ENCODE assay signal across 20 cellular contexts in genomic region chr17:78450696-78451344, GRCh38.
A peak's percentile ranks its signal among the peaks of the same experiment; 100 is the strongest.
DNase-seq lines count a peak whose midpoint lies in the region; ATAC-seq and TF ChIP-seq lines count a peak whose summit lies in the region.
"Had no signal": no experiment of that assay in that cellular context is flagged by ENCODE, and none has a peak within 500 bp of the region (broad histone marks: within the 10 kb centered on the region; RNA-seq: fewer than 3 reads in every experiment).

No MANE protein-coding gene starts in this region.

- no peaks in the 10 kb centered on the region for H3K36me3 ChIP-seq in SK-N-SH (replicated peaks in 1 of 2; ENCODE audit: control insufficient read depth in 1 of 2, insufficient read depth in 2 of 2, low read length in 1 of 2)
- H3K36me3 ChIP-seq: SJSA1 had no signal

- TF ChIP-seq CTCF in SK-N-SH (IDR thresholded peaks at IDR 0.05) = no peak

- WGBS in SK-N-SH (ENCODE audit: low lambda C conversion rate) = 64% methylated on average over 16 of the region's 20 CpGs

- no peak for TF ChIP-seq EP300 in SK-N-SH (IDR thresholded peaks at IDR 0.05; ENCODE audit: borderline replicate concordance in 1 of 2, low read depth in 1 of 2, low read length in 1 of 2)

- H3K9me3 Mint-ChIP-seq in stimulated activated naive B cell treated with anti-CD40 and anti-IgM and Interleukin-4, amounts not matched to agents 10 μg/mL and 1 μg/mL and 100 μg/mL, for 72 hours = no peaks in the 10 kb centered on the region
- H3K9me3 Mint-ChIP-seq: activated CD4-positive, alpha-beta memory T cell treated with anti-CD3 and anti-CD28 coated beads, Interleukin-2, amount 10 ng/mL, durations not matched to agents 7 days and 5 days; activated T-helper 1 cell treated with anti-CD3 and anti-CD28 coated beads, Interleukin-12 subunit alpha, Interleukin-12 subunit beta, Interleukin-2, Interleukin-4 antibody, amounts not matched to agents 30 ng/mL and 10 ng/mL and 1 ng/mL, durations not matched to agents 14 hours and 24 hours and 36 hours; HFFc6; mesothelial cell of epicardium; stimulated activated naive CD8-positive, alpha-beta T cell treated with anti-CD3 and anti-CD28 coated beads, Interleukin-15, Interleukin-2, amounts not matched to agents 100 ng/mL and 50 ng/mL, for 24 hours had no signal

- no peaks in the 10 kb centered on the region for H3K9me3 ChIP-seq in SK-N-SH

- H3K9me2 ChIP-seq in SK-N-SH = no peaks in the 10 kb centered on the region

- peaks cover 11 to 12% of the 10 kb centered on the region in 2 donors for H3K4me1 Mint-ChIP-seq in stimulated activated naive B cell treated with anti-CD40 and anti-IgM and Interleukin-4, amounts not matched to agents 10 μg/mL and 1 μg/mL and 100 μg/mL, for 72 hours
- H3K4me1 Mint-ChIP-seq: activated CD4-positive, alpha-beta memory T cell treated with anti-CD3 and anti-CD28 coated beads, Interleukin-2, amount 10 ng/mL, durations not matched to agents 7 days and 5 days; mesothelial cell of epicardium had no signal

- DNase-seq in NCI-H345 (lab: John Stamatoyannopoulos, UW) = peak; percentile 41
- no peak for DNase-seq in NCI-H345 treated with DMSO at 0.1 percent for 48 hours (lab: John Stamatoyannopoulos, UW; ENCODE audit: unreplicated experiment)
- DNase-seq in NCI-H1694 treated with DMSO at 0.1 percent for 48 hours (lab: John Stamatoyannopoulos, UW) = peak; percentile 43
- DNase-seq in cerebellar cortex (ENCODE audit: low spot score) = peak; percentile 73
- DNase-seq in stimulated activated naive B cell treated with anti-CD40 and anti-IgM and Interleukin-4, amounts not matched to agents 10 μg/mL and 1 μg/mL and 100 μg/mL, for 72 hours = no peak
- DNase-seq in SK-N-SH = no peak
- no peak for DNase-seq in Ammon's horn (ENCODE audit: low spot score)
- DNase-seq: ACHN; activated CD4-positive, alpha-beta memory T cell treated with anti-CD3 and anti-CD28 coated beads, Interleukin-2, amount 10 ng/mL, durations not matched to agents 7 days and 5 days; amygdala; Calu3; HFFc6; NCI-H526 treated with DMSO at 0.1 percent for 48 hours; small intestine had no signal

- CTCF ChIA-PET in SK-N-SH (lab: Yijun Ruan, JAX) = interaction anchor here (2.2 kb wide), 1 partner anchor 29 kb away, joined by 9 read pairs; no protein-coding TSS in a partner anchor

- no peaks in the 10 kb centered on the region; a peak in 1 of 4 replicates for H3K4me1 ChIP-seq in SK-N-SH (ENCODE audit: control insufficient read depth in 1 of 2, insufficient read depth in 2 of 2, low read depth in 1 of 2, low read length in 1 of 2)
- H3K4me1 ChIP-seq: SJSA1 had no signal

- H3K36me3 Mint-ChIP-seq in stimulated activated naive B cell treated with anti-CD40 and anti-IgM and Interleukin-4, amounts not matched to agents 10 μg/mL and 1 μg/mL and 100 μg/mL, for 72 hours = no peaks in the 10 kb centered on the region
- H3K36me3 Mint-ChIP-seq: mesothelial cell of epicardium had no signal

- no peaks in the 10 kb centered on the region for H3F3A ChIP-seq in SK-N-SH (replicated peaks; ENCODE audit: insufficient read depth)

- no peak overlapping the region for H3K4me3 ChIP-seq in SK-N-SH (ENCODE audit: low read depth in 2 of 2, low read length in 1 of 2)
- H3K4me3 ChIP-seq: SJSA1 had no signal

- POLR2A ChIA-PET in SK-N-SH (lab: Yijun Ruan, JAX) = no interaction called here

- no peak overlapping the region for H3K4me3 Mint-ChIP-seq in stimulated activated naive B cell treated with anti-CD40 and anti-IgM and Interleukin-4, amounts not matched to agents 10 μg/mL and 1 μg/mL and 100 μg/mL, for 72 hours
- H3K4me3 Mint-ChIP-seq: activated CD4-positive, alpha-beta memory T cell treated with anti-CD3 and anti-CD28 coated beads, Interleukin-2, amount 10 ng/mL, durations not matched to agents 7 days and 5 days; activated T-helper 1 cell treated with anti-CD3 and anti-CD28 coated beads, Interleukin-12 subunit alpha, Interleukin-12 subunit beta, Interleukin-2, Interleukin-4 antibody, amounts not matched to agents 30 ng/mL and 10 ng/mL and 1 ng/mL, durations not matched to agents 14 hours and 24 hours and 36 hours; HFFc6; mesothelial cell of epicardium; stimulated activated naive CD8-positive, alpha-beta T cell treated with anti-CD3 and anti-CD28 coated beads, Interleukin-15, Interleukin-2, amounts not matched to agents 100 ng/mL and 50 ng/mL, for 24 hours had no signal

- no peak overlapping the region for H3K27ac ChIP-seq in SK-N-SH (ENCODE audit: low read depth in 2 of 2, low read length in 1 of 2)
- H3K27ac ChIP-seq: epithelial cell of prostate, SJSA1 had no signal

- H3K9ac ChIP-seq in SK-N-SH = no peak overlapping the region

- TF ChIP-seq RAD21 in SK-N-SH (IDR thresholded peaks at IDR 0.05; ENCODE audit: low read length) = no peak

- ATAC-seq in stimulated activated naive B cell treated with anti-CD40 and anti-IgM and Interleukin-4, amounts not matched to agents 10 μg/mL and 1 μg/mL and 100 μg/mL, for 72 hours (replicated peaks) = no peak
- ATAC-seq in GM18519 (IDR thresholded peaks at IDR 0.05; ENCODE audit: low FRiP score, unreplicated experiment) = no peak

- H2AFZ ChIP-seq in SK-N-SH (ENCODE audit: low read depth) = no peak overlapping the region

- peak overlapping the region; percentile 63 for H3K27ac Mint-ChIP-seq in stimulated activated naive B cell treated with anti-CD40 and anti-IgM and Interleukin-4, amounts not matched to agents 10 μg/mL and 1 μg/mL and 100 μg/mL, for 72 hours
- H3K27ac Mint-ChIP-seq: activated CD4-positive, alpha-beta memory T cell treated with anti-CD3 and anti-CD28 coated beads, Interleukin-2, amount 10 ng/mL, durations not matched to agents 7 days and 5 days; activated T-helper 1 cell treated with anti-CD3 and anti-CD28 coated beads, Interleukin-12 subunit alpha, Interleukin-12 subunit beta, Interleukin-2, Interleukin-4 antibody, amounts not matched to agents 30 ng/mL and 10 ng/mL and 1 ng/mL, durations not matched to agents 14 hours and 24 hours and 36 hours; HFFc6; mesothelial cell of epicardium; stimulated activated naive CD8-positive, alpha-beta T cell treated with anti-CD3 and anti-CD28 coated beads, Interleukin-15, Interleukin-2, amounts not matched to agents 100 ng/mL and 50 ng/mL, for 24 hours had no signal

- H4K20me1 ChIP-seq in SK-N-SH (ENCODE audit: insufficient read depth) = no peaks in the 10 kb centered on the region

- no peak overlapping the region for H3K4me2 ChIP-seq in SK-N-SH

- H3K27me3 Mint-ChIP-seq in stimulated activated naive B cell treated with anti-CD40 and anti-IgM and Interleukin-4, amounts not matched to agents 10 μg/mL and 1 μg/mL and 100 μg/mL, for 72 hours = peaks cover 0 to 5% of the 10 kb centered on the region in 2 donors
- H3K27me3 Mint-ChIP-seq: stimulated activated naive CD8-positive, alpha-beta T cell treated with anti-CD3 and anti-CD28 coated beads, Interleukin-15, Interleukin-2, amounts not matched to agents 100 ng/mL and 50 ng/mL, for 24 hours had no signal

- no peaks in the 10 kb centered on the region for H3K79me2 ChIP-seq in SK-N-SH (ENCODE audit: insufficient read depth)

- H3K27me3 ChIP-seq in SK-N-SH (ENCODE audit: insufficient read depth) = no peaks in the 10 kb centered on the region

TF ChIP-seq in SK-N-SH, 30 proteins besides CTCF, POLR2A, EP300 and RAD21 (continues in another document):
- TF ChIP-seq IRF3 (IDR thresholded peaks at IDR 0.05; ENCODE audit: low read depth, low read length) (no peak), PBX3 (IDR thresholded peaks at IDR 0.05) (no peak), YY1 (IDR thresholded peaks at IDR 0.05; ENCODE audit: low read depth) (no peak), GATA2 (CRISPR knock-in tag; IDR thresholded peaks at IDR 0.05) (no peak), SMC3 (IDR thresholded peaks at IDR 0.05; ENCODE audit: low read depth, low read length) (no peak), RFX5 (IDR thresholded peaks at IDR 0.05; ENCODE audit: low read length) (no peak)

Comparison
In these comparisons a context has a peak if more than half of its experiments do, and no peak if none do; other contexts are left out.
1. DNase-seq: peak in NCI-H345 (single experiment), NCI-H1694 treated with DMSO at 0.1 percent for 48 hours (single experiment) and cerebellar cortex (single experiment); none in NCI-H345 treated with DMSO at 0.1 percent for 48 hours (single experiment), stimulated activated naive B cell treated with anti-CD40 and anti-IgM and Interleukin-4, amounts not matched to agents 10 μg/mL and 1 μg/mL and 100 μg/mL, for 72 hours (single experiment), SK-N-SH (single experiment) and Ammon's horn (single experiment).